Comparison of ENCODE assay signal across 12 cellular contexts in genomic region chr3:54882114-54882833, GRCh38. TPM values are rescaled to one million over a fixed set of nuclear protein-coding genes. Genes with fewer than 3 reads are reported as not detected.
DNase-seq lines count a peak whose midpoint lies in the region; ATAC-seq and TF ChIP-seq lines count a peak whose summit lies in the region.
"Had no signal": no experiment of that assay in that cellular context is flagged by ENCODE, and none has a peak within 500 bp of the region (broad histone marks: within the 10 kb centered on the region; RNA-seq: fewer than 3 reads in every experiment).

No MANE protein-coding gene starts in this region.

- H3K27ac ChIP-seq in GM23248 (peak overlapping the region; percentile 86), adipose tissue (ENCODE audit: low read depth, low read length) (peak overlapping the region; percentile 26), sigmoid colon (peak overlapping the region in 3 of 4 donors; percentile 43 to 63 (median 63))

- no peaks in the 10 kb centered on the region for H3K27me3 ChIP-seq in GM23248 (replicated peaks; ENCODE audit: insufficient read depth)
- no peaks in the 10 kb centered on the region for H3K27me3 ChIP-seq in sigmoid colon

- no peak for TF ChIP-seq CTCF in sigmoid colon (IDR thresholded peaks at IDR 0.05)

- peak overlapping the region; percentile 66 for H3K9ac ChIP-seq in GM23248

- no peaks in the 10 kb centered on the region for H3K9me3 ChIP-seq in GM23248 (ENCODE audit: low read depth)
- no peaks in the 10 kb centered on the region for H3K9me3 ChIP-seq in sigmoid colon

- H3K4me1 ChIP-seq in GM23248 (ENCODE audit: insufficient read depth) (peaks cover 39% of the 10 kb centered on the region), sigmoid colon (peaks cover 0 to 15% (median 7%) of the 10 kb centered on the region in 4 donors)

- no peaks in the 10 kb centered on the region for H3K79me2 ChIP-seq in GM23248 (ENCODE audit: insufficient read depth)

- peak; percentile 90 for ATAC-seq in Right ventricle myocardium superior (ENCODE audit: poor library complexity)
- ATAC-seq: stimulated activated effector memory CD8-positive, alpha-beta T cell treated with anti-CD3 and anti-CD28 coated beads, Interleukin-12 subunit alpha, Interleukin-12 subunit beta, amount 100 ng/mL, for 72 hours had no signal

- H3K4me2 ChIP-seq in GM23248 (ENCODE audit: unreplicated experiment), result peak overlapping the region; percentile 48

- WGBS in GM23248 (ENCODE audit: low coverage in 1 of 2, low lambda C conversion rate in 2 of 2, missing lambda C conversion rate in 2 of 2), 2 experiments, result 4 to 6% methylated on average over 3 of the region's 3 CpGs
- 22 to 54% (median 42%) methylated on average over 3 of the region's 3 CpGs for WGBS in adipose tissue, 3 donors
- 41 to 87% methylated on average over 3 of the region's 3 CpGs for WGBS in sigmoid colon, 2 donors

- no peaks in the 10 kb centered on the region for H4K20me1 ChIP-seq in GM23248 (ENCODE audit: insufficient read depth)

- peaks cover 42% of the 10 kb centered on the region for H3F3A ChIP-seq in GM23248 (ENCODE audit: insufficient read depth)

- no peak for TF ChIP-seq EP300 in sigmoid colon (IDR thresholded peaks at IDR 0.05)

- no peak for TF ChIP-seq POLR2A in sigmoid colon (IDR thresholded peaks at IDR 0.05)

- intact Hi-C loops in Right ventricle myocardium superior (cut with DNase I) (no loop called here), sigmoid colon (cut with DNase I) (no loop called here)

- H3K36me3 ChIP-seq in GM23248 (ENCODE audit: low read depth) (no peaks in the 10 kb centered on the region), sigmoid colon (no peaks in the 10 kb centered on the region)

- H3K9me2 ChIP-seq in GM23248 (ENCODE audit: insufficient read depth), result no peaks in the 10 kb centered on the region

- peak; percentile 99 for DNase-seq in GM23248
- no peak for DNase-seq in Right ventricle myocardium superior
- no peak for DNase-seq in sigmoid colon
- DNase-seq in activated T-cell treated with anti-CD3 and anti-CD28 coated beads, Interleukin-2, amount 50 U/mL, for 1 hour, result no peak
- no peak for DNase-seq in SIG-M5 (lab: John Stamatoyannopoulos, UW)
- DNase-seq in NCI-H446 (lab: John Stamatoyannopoulos, UW), result no peak
- DNase-seq in DMS153 treated with DMSO at 0.1 percent for 48 hours (lab: John Stamatoyannopoulos, UW; ENCODE audit: unreplicated experiment), result no peak
- DNase-seq: DMS 273 treated with DMSO at 0.1 percent for 48 hours; NK-92 treated with Interleukin-12 subunit alpha and Interleukin-12 subunit beta, amount 100 ng/mL, for 24 hours had no signal

- peak overlapping the region; percentile 17; the same call in 1 of the 2 replicates for H2AFZ ChIP-seq in GM23248

- in situ Hi-C loops in GM23248 (cut with MboI), result loop anchor here (10.0 kb wide), 1 partner anchor 283 kb away; no protein-coding TSS in a partner anchor

- no peak overlapping the region for H3K4me3 ChIP-seq in GM23248
- no peak overlapping the region for H3K4me3 ChIP-seq in sigmoid colon

RNA-seq across cellular contexts. Expression of gene LRTM1, which starts 45.6 kb away (rescaled TPM):
- not detected in 2 replicates for total RNA-seq in GM23248 (2014; rRNA removed; shearing (Covaris generic))
- polyA plus RNA-seq in GM23248 (2016; fragmentation: Nextera tagmentation; extraction: Ambion mirVana), result not detected in 2 replicates
- not detected for polyA plus RNA-seq in adipose tissue
- not detected for total RNA-seq in Right ventricle myocardium superior
- total RNA-seq in sigmoid colon, result not detected
- not detected for polyA plus RNA-seq in sigmoid colon
- total RNA-seq: dermis microvascular lymphatic vessel endothelial cell had no signal

Comparison
In these comparisons a context has a peak if more than half of its experiments do, and no peak if none do; other contexts are left out.
1. H3K27ac ChIP-seq: peak in every context shown above with its lines; median percentile 86 in GM23248; 63 in sigmoid colon; 26 in adipose tissue.